In the genomic region with DNA sequence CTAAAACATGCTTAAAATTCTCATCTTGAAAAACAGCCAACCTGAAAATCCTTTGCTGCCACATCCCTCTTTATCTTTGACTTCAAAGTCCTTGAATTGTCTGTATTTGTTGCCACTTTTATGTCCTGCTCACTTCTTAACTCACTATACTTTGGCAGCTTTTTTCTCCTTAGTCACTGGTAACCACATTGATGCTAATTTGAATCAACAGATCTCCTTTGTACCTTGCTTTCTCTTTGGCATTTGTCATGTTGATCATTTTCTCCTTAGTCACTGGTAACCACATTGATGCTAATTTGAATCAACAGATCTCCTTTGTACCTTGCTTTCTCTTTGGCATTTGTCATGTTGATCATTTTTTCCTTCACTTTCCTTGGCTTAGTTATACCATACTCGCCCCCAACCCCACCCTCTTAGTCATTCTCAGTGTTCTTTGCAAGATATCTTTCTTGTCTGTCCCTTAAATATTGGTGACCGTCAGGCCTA, we compare ENCODE assay signal across 1 cellular context.
TF ChIP-seq lines count a peak whose summit lies in the region.

No MANE protein-coding gene starts in this region.

TF ChIP-seq in H1, 55 proteins besides CTCF, POLR2A, EP300 and RAD21 (continued from another document):
- TF ChIP-seq, protein P1, sequence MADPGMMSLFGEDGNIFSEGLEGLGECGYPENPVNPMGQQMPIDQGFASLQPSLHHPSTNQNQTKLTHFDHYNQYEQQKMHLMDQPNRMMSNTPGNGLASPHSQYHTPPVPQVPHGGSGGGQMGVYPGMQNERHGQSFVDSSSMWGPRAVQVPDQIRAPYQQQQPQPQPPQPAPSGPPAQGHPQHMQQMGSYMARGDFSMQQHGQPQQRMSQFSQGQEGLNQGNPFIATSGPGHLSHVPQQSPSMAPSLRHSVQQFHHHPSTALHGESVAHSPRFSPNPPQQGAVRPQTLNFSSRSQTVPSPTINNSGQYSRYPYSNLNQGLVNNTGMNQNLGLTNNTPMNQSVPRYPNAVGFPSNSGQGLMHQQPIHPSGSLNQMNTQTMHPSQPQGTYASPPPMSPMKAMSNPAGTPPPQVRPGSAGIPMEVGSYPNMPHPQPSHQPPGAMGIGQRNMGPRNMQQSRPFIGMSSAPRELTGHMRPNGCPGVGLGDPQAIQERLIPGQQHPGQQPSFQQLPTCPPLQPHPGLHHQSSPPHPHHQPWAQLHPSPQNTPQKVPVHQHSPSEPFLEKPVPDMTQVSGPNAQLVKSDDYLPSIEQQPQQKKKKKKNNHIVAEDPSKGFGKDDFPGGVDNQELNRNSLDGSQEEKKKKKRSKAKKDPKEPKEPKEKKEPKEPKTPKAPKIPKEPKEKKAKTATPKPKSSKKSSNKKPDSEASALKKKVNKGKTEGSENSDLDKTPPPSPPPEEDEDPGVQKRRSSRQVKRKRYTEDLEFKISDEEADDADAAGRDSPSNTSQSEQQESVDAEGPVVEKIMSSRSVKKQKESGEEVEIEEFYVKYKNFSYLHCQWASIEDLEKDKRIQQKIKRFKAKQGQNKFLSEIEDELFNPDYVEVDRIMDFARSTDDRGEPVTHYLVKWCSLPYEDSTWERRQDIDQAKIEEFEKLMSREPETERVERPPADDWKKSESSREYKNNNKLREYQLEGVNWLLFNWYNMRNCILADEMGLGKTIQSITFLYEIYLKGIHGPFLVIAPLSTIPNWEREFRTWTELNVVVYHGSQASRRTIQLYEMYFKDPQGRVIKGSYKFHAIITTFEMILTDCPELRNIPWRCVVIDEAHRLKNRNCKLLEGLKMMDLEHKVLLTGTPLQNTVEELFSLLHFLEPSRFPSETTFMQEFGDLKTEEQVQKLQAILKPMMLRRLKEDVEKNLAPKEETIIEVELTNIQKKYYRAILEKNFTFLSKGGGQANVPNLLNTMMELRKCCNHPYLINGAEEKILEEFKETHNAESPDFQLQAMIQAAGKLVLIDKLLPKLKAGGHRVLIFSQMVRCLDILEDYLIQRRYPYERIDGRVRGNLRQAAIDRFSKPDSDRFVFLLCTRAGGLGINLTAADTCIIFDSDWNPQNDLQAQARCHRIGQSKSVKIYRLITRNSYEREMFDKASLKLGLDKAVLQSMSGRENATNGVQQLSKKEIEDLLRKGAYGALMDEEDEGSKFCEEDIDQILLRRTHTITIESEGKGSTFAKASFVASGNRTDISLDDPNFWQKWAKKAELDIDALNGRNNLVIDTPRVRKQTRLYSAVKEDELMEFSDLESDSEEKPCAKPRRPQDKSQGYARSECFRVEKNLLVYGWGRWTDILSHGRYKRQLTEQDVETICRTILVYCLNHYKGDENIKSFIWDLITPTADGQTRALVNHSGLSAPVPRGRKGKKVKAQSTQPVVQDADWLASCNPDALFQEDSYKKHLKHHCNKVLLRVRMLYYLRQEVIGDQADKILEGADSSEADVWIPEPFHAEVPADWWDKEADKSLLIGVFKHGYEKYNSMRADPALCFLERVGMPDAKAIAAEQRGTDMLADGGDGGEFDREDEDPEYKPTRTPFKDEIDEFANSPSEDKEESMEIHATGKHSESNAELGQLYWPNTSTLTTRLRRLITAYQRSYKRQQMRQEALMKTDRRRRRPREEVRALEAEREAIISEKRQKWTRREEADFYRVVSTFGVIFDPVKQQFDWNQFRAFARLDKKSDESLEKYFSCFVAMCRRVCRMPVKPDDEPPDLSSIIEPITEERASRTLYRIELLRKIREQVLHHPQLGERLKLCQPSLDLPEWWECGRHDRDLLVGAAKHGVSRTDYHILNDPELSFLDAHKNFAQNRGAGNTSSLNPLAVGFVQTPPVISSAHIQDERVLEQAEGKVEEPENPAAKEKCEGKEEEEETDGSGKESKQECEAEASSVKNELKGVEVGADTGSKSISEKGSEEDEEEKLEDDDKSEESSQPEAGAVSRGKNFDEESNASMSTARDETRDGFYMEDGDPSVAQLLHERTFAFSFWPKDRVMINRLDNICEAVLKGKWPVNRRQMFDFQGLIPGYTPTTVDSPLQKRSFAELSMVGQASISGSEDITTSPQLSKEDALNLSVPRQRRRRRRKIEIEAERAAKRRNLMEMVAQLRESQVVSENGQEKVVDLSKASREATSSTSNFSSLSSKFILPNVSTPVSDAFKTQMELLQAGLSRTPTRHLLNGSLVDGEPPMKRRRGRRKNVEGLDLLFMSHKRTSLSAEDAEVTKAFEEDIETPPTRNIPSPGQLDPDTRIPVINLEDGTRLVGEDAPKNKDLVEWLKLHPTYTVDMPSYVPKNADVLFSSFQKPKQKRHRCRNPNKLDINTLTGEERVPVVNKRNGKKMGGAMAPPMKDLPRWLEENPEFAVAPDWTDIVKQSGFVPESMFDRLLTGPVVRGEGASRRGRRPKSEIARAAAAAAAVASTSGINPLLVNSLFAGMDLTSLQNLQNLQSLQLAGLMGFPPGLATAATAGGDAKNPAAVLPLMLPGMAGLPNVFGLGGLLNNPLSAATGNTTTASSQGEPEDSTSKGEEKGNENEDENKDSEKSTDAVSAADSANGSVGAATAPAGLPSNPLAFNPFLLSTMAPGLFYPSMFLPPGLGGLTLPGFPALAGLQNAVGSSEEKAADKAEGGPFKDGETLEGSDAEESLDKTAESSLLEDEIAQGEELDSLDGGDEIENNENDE (IDR thresholded peaks at IDR 0.05; ENCODE audit: insufficient replicate concordance, low read length) = peak; percentile 82
- TF ChIP-seq BACH1 (IDR thresholded peaks at IDR 0.05; ENCODE audit: low read length) (peak; percentile 95), POU5F1 (IDR thresholded peaks at IDR 0.05; ENCODE audit: low read depth, low read length) (0 out of 2 replicates have a peak, but pooled peaks have one; percentile 51), GTF2F1 (IDR thresholded peaks at IDR 0.05; ENCODE audit: borderline replicate concordance, low read depth, low read length) (0 out of 2 replicates have a peak, but pooled peaks have one; percentile 13), JUND (IDR thresholded peaks at IDR 0.05; ENCODE audit: low read length) (peak; percentile 67; the same call in 1 of the 2 replicates), TAF1 (IDR thresholded peaks at IDR 0.05; ENCODE audit: low read depth, low read length) (0 out of 2 replicates have a peak, but pooled peaks have one; percentile 47), MAFK (IDR thresholded peaks at IDR 0.05; ENCODE audit: low read depth, low read length) (peak; percentile 79)
TF ChIP-seq in H1: peak in this region for 8; not testable (repeated sequence) for 47.
